ENCODE assay signal across 34 cellular contexts in genomic region chr2:494853-495252, GRCh38.
"Had no signal": no experiment of that assay in that cellular context is flagged by ENCODE, and none has a peak within 500 bp of the region (broad histone marks: within the 10 kb centered on the region; RNA-seq: fewer than 3 reads in every experiment).

No MANE protein-coding gene starts in this region.

- H3K4me3 ChIP-seq: MG63 had no signal

- H3K36me3 ChIP-seq: MG63 had no signal

- H3K4me2 ChIP-seq: KMS-11 had no signal

- H3K27me3 ChIP-seq: MG63 had no signal

- DNase-seq: Karpas-422, Kasumi-1, MG63, MM.1S, MV-4-11, NCI-H1048, NCI-H1092, NCI-H1092 treated with DMSO at 0.1 percent for 48 hours, NCI-H1105, NCI-H1105 treated with DMSO at 0.1 percent for 48 hours, NCI-H1417, NCI-H1417 treated with DMSO at 0.1 percent for 48 hours, NCI-H1436, NCI-H1436 treated with DMSO at 0.1 percent for 48 hours, NCI-H146, NCI-H1694, NCI-H1694 treated with DMSO at 0.1 percent for 48 hours, NCI-H187, NCI-H187 treated with DMSO at 0.1 percent for 48 hours, NCI-H1930, NCI-H2029, NCI-H2029 treated with DMSO at 0.1 percent for 48 hours, NCI-H2081, NCI-H2081 treated with DMSO at 0.1 percent for 48 hours, NCI-H2107, NCI-H2171, NCI-H2171 treated with DMSO at 0.1 percent for 48 hours, NCI-H2227 treated with DMSO at 0.1 percent for 48 hours, NCI-H226, NCI-H345, NCI-H446, NCI-H446 treated with DMSO at 0.1 percent for 48 hours, NCI-H510A had no signal

- H3K9me3 ChIP-seq: MG63 had no signal

- H3K9ac ChIP-seq: KMS-11 had no signal

- H3K27ac ChIP-seq: KMS-11 had no signal
